In the genomic region with DNA sequence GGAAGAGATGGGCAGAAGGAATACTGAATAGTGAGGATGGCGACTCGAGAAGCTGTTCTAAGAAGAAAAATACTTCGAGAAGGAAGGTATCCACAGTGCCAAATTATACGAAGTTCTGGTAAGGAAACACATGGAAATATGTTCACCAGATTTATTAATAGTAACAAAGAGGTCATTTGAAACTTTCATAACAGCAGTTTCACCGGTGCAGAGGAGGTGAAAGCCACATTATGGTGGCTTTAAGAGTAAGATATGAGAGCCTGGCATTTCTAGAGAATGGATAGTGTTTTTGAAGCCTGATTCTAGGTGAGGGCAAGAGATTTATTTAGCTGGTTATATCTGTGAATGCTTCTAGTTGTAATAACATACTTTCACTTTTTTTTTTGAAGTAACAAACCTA, we compare ENCODE assay signal across 19 cellular contexts. TPM values are rescaled to one million over a fixed set of nuclear protein-coding genes. Genes with fewer than 3 reads are reported as not detected.
DNase-seq lines count a peak whose midpoint lies in the region; ATAC-seq lines count a peak whose summit lies in the region.
"Had no signal": no experiment of that assay in that cellular context is flagged by ENCODE, and none has a peak within 500 bp of the region (broad histone marks: within the 10 kb centered on the region; RNA-seq: fewer than 3 reads in every experiment).

No MANE protein-coding gene starts in this region.

- H3K27ac Mint-ChIP-seq in activated CD4-positive, alpha-beta T cell treated with anti-CD3 and anti-CD28 coated beads for 36 hours = peak overlapping the region; percentile 34
- H3K27ac Mint-ChIP-seq in immature natural killer cell = peak overlapping the region in 4 of 6 donors; percentile 15 to 53 (median 47)
- H3K27ac Mint-ChIP-seq: activated T-helper 2 cell treated with anti-CD3 and anti-CD28 coated beads, Interferon-gamma antibody, Interleukin-2, Interleukin-4, amounts not matched to agents 10 μg/mL and 5 μg/mL and 100 μg/mL, durations not matched to agents 14 hours and 24 hours and 36 hours had no signal

- H3K4me1 Mint-ChIP-seq in activated CD4-positive, alpha-beta T cell treated with anti-CD3 and anti-CD28 coated beads for 36 hours = peaks cover 28% of the 10 kb centered on the region
- H3K4me1 Mint-ChIP-seq in immature natural killer cell = peaks cover 17 to 47% of the 10 kb centered on the region in 2 donors

- no peaks in the 10 kb centered on the region for H3K27me3 Mint-ChIP-seq in activated CD4-positive, alpha-beta T cell treated with anti-CD3 and anti-CD28 coated beads for 36 hours
- H3K27me3 Mint-ChIP-seq in immature natural killer cell (ENCODE audit: low read depth in 3 of 3) = peaks cover 0 to 6% (median 2%) of the 10 kb centered on the region in 3 donors
- H3K27me3 Mint-ChIP-seq: CD8-positive, alpha-beta memory T cell had no signal

- peaks cover 16% of the 10 kb centered on the region for H3K36me3 Mint-ChIP-seq in activated CD4-positive, alpha-beta T cell treated with anti-CD3 and anti-CD28 coated beads for 36 hours (ENCODE audit: low read depth)
- peaks cover 5 to 10% (median 9%) of the 10 kb centered on the region in 3 donors for H3K36me3 Mint-ChIP-seq in immature natural killer cell

- H3K9me3 Mint-ChIP-seq in activated CD4-positive, alpha-beta T cell treated with anti-CD3 and anti-CD28 coated beads for 36 hours (ENCODE audit: low read depth) = peaks cover 7% of the 10 kb centered on the region
- H3K9me3 Mint-ChIP-seq in immature natural killer cell = peaks cover 0 to 6% (median 0%) of the 10 kb centered on the region in 6 donors

- no peak overlapping the region for H3K4me3 Mint-ChIP-seq in activated CD4-positive, alpha-beta T cell treated with anti-CD3 and anti-CD28 coated beads for 36 hours
- H3K4me3 Mint-ChIP-seq in immature natural killer cell = peak overlapping the region in 3 of 5 donors; percentile 1 to 25 (median 7)
- H3K4me3 Mint-ChIP-seq: CD8-positive, alpha-beta memory T cell had no signal

- ATAC-seq in activated CD4-positive, alpha-beta T cell treated with anti-CD3 and anti-CD28 coated beads for 36 hours = no peak
- ATAC-seq in HG02678 (IDR thresholded peaks at IDR 0.05; ENCODE audit: unreplicated experiment) = peak; percentile 70
- ATAC-seq in HG03558 (IDR thresholded peaks at IDR 0.05; ENCODE audit: extremely low read depth, unreplicated experiment) = peak; percentile 47
- ATAC-seq in GM19395 (IDR thresholded peaks at IDR 0.05; ENCODE audit: unreplicated experiment) = no peak
- ATAC-seq: A549, foreskin keratinocyte, left ventricle myocardium superior, pancreas, PC-3 had no signal

- POLR2A ChIA-PET in activated CD4-positive, alpha-beta T cell treated with anti-CD3 and anti-CD28 coated beads for 36 hours (lab: Charles Lee) = no interaction called here

- no peak for DNase-seq in activated CD4-positive, alpha-beta T cell treated with anti-CD3 and anti-CD28 coated beads for 36 hours
- DNase-seq in activated CD4-positive, alpha-beta T cell treated with anti-CD3 and anti-CD28 coated beads, Interleukin-2, amount 50 U/mL, for 48 hours = no peak
- no peak for DNase-seq in immature natural killer cell
- no peak for DNase-seq in UCSD-AML1 (lab: John Stamatoyannopoulos, UW; ENCODE audit: unreplicated experiment)
- DNase-seq in GM19238 (ENCODE audit: insufficient read length, low spot score) = no peak
- DNase-seq: CD8-positive, alpha-beta memory T cell; foreskin keratinocyte; left ventricle myocardium superior; NCI-H2029 treated with DMSO at 0.1 percent for 48 hours; NCI-H69; pancreas; PC-3; stimulated activated naive CD4-positive, alpha-beta T cell; upper lobe of left lung had no signal

- intact Hi-C loops in activated CD4-positive, alpha-beta T cell treated with anti-CD3 and anti-CD28 coated beads for 36 hours (cut with DNase I, micrococcal nuclease) = no loop called here

- CTCF ChIA-PET in activated CD4-positive, alpha-beta T cell treated with anti-CD3 and anti-CD28 coated beads for 36 hours (lab: Charles Lee) = no interaction called here

RNA-seq across cellular contexts. Expression of gene DPYD, which starts 56.2 kb away (rescaled TPM):
- total RNA-seq in activated CD4-positive, alpha-beta T cell treated with anti-CD3 and anti-CD28 coated beads for 36 hours = 1 to 10 TPM; 6.8 to 7.1 TPM
- polyA plus RNA-seq in immature natural killer cell = 10 to 100 TPM; 23.0 to 35.9 (median 30.8) TPM

Comparison
In these comparisons a context has a peak if more than half of its experiments do, and no peak if none do; other contexts are left out.
1. ATAC-seq: peak in HG02678 (single experiment) and HG03558 (single experiment); none in activated CD4-positive, alpha-beta T cell treated with anti-CD3 and anti-CD28 coated beads for 36 hours (single experiment) and GM19395 (single experiment).